In genomic region chr9:84894859-84895258, GRCh38 we compare ENCODE assay signal across 2 cellular contexts.
TF ChIP-seq lines count a peak whose summit lies in the region.

No MANE protein-coding gene starts in this region.

TF ChIP-seq in GM23338, 12 proteins besides CTCF, POLR2A, EP300 and RAD21 (continued from another document):
- TF ChIP-seq ZNF462 (CRISPR knock-in tag; IDR thresholded peaks at IDR 0.05): no peak

TF ChIP-seq in H1, 55 proteins besides CTCF, POLR2A, EP300 and RAD21 (continued from another document):
- TF ChIP-seq ATF2 (IDR thresholded peaks at IDR 0.05; ENCODE audit: low read length) (no peak), TBP (IDR thresholded peaks at IDR 0.05; ENCODE audit: low read depth, low read length) (no peak), JUN (IDR thresholded peaks at IDR 0.05; ENCODE audit: low read depth, low read length) (no peak), RFX5 (IDR thresholded peaks at IDR 0.05; ENCODE audit: borderline replicate concordance, low read depth, low read length) (no peak)
